1 cellular context compared by ENCODE assay signal in the genomic region with DNA sequence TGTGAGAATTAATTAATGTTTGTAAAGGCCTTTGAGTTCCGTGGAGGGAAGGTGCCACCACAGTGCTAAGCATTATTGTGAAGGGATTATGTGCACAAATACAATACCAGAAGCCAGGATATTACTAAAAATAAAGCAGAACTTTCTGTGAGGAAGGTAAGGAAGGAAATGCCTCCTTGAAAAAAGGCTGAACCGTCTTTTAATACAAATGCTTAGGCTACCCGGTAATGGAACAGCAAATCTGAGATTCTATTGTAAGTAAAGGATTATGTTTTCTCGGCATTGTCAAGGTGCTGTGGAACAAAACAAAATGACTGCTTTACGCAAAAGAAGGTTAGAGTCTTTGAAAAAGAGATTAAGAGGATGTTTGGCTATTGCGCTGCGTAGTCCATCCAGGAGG.
TF ChIP-seq lines count a peak whose summit lies in the region.

No MANE protein-coding gene starts in this region.

TF ChIP-seq in GM23338, 12 proteins besides CTCF, POLR2A, EP300 and RAD21 (continued from another document):
- TF ChIP-seq, protein P1, sequence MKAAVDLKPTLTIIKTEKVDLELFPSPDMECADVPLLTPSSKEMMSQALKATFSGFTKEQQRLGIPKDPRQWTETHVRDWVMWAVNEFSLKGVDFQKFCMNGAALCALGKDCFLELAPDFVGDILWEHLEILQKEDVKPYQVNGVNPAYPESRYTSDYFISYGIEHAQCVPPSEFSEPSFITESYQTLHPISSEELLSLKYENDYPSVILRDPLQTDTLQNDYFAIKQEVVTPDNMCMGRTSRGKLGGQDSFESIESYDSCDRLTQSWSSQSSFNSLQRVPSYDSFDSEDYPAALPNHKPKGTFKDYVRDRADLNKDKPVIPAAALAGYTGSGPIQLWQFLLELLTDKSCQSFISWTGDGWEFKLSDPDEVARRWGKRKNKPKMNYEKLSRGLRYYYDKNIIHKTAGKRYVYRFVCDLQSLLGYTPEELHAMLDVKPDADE (IDR thresholded peaks at IDR 0.05): no peak
- TF ChIP-seq, protein P2, sequence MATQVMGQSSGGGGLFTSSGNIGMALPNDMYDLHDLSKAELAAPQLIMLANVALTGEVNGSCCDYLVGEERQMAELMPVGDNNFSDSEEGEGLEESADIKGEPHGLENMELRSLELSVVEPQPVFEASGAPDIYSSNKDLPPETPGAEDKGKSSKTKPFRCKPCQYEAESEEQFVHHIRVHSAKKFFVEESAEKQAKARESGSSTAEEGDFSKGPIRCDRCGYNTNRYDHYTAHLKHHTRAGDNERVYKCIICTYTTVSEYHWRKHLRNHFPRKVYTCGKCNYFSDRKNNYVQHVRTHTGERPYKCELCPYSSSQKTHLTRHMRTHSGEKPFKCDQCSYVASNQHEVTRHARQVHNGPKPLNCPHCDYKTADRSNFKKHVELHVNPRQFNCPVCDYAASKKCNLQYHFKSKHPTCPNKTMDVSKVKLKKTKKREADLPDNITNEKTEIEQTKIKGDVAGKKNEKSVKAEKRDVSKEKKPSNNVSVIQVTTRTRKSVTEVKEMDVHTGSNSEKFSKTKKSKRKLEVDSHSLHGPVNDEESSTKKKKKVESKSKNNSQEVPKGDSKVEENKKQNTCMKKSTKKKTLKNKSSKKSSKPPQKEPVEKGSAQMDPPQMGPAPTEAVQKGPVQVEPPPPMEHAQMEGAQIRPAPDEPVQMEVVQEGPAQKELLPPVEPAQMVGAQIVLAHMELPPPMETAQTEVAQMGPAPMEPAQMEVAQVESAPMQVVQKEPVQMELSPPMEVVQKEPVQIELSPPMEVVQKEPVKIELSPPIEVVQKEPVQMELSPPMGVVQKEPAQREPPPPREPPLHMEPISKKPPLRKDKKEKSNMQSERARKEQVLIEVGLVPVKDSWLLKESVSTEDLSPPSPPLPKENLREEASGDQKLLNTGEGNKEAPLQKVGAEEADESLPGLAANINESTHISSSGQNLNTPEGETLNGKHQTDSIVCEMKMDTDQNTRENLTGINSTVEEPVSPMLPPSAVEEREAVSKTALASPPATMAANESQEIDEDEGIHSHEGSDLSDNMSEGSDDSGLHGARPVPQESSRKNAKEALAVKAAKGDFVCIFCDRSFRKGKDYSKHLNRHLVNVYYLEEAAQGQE (IDR thresholded peaks at IDR 0.05; ENCODE audit: unreplicated experiment): no peak
- no peak for TF ChIP-seq EZH2phosphoT487 (IDR thresholded peaks at IDR 0.05; ENCODE audit: unreplicated experiment)
